1 cellular context compared by ENCODE assay signal in genomic region chr5:53948598-53948997, GRCh38.
TF ChIP-seq lines count a peak whose summit lies in the region.

No MANE protein-coding gene starts in this region.

TF ChIP-seq in HEK293T, 16 proteins besides CTCF, POLR2A, EP300 and RAD21:
- peak; percentile 58 for TF ChIP-seq PKNOX1 (IDR thresholded peaks at IDR 0.05)
- TF ChIP-seq L3MBTL2 (conservative IDR thresholded peaks at IDR 0.05) = no peak
